1 cellular context compared by ENCODE assay signal in the genomic region with DNA sequence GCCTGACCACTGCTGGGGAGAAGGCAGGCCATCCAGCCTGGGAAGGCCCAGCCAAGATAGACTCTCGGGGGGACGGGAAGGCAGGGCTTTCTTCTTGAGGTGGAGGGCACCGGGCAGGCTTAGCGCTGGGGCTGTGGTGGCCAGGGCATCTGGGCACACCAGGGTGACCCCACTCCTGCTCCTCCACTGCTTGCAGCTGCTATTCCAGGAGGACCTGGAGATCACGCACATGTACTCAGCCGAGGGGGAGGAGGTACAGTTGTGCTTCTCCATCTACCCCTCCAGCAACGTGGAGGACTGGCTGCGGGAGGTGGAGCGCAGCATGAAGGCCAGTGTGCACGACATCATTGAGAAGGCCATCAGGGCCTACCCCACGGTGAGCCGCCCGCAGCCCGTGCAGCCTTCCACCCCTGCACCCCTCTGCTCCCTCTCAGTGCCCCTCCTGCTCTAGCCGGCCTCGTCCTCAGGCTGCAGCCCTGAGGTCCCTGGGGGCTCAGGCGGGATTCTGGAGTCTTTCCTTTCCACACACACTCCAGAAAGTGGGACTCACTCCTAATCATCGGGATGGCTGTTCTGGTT.
TF ChIP-seq lines count a peak whose summit lies in the region.

No MANE protein-coding gene starts in this region.

TF ChIP-seq in WTC11, 78 proteins besides CTCF, POLR2A, EP300 and RAD21 (continued from another document):
- no peak for TF ChIP-seq CBFB (CRISPR knock-in tag; IDR thresholded peaks at IDR 0.05; ENCODE audit: low read depth)
- TF ChIP-seq, protein P1, sequence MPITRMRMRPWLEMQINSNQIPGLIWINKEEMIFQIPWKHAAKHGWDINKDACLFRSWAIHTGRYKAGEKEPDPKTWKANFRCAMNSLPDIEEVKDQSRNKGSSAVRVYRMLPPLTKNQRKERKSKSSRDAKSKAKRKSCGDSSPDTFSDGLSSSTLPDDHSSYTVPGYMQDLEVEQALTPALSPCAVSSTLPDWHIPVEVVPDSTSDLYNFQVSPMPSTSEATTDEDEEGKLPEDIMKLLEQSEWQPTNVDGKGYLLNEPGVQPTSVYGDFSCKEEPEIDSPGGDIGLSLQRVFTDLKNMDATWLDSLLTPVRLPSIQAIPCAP (CRISPR knock-in tag; IDR thresholded peaks at IDR 0.05) = no peak
- TF ChIP-seq, protein P2, sequence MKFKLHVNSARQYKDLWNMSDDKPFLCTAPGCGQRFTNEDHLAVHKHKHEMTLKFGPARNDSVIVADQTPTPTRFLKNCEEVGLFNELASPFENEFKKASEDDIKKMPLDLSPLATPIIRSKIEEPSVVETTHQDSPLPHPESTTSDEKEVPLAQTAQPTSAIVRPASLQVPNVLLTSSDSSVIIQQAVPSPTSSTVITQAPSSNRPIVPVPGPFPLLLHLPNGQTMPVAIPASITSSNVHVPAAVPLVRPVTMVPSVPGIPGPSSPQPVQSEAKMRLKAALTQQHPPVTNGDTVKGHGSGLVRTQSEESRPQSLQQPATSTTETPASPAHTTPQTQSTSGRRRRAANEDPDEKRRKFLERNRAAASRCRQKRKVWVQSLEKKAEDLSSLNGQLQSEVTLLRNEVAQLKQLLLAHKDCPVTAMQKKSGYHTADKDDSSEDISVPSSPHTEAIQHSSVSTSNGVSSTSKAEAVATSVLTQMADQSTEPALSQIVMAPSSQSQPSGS (CRISPR knock-in tag; IDR thresholded peaks at IDR 0.05; ENCODE audit: borderline replicate concordance, low read depth) = no peak
- TF ChIP-seq ZNF416 (CRISPR knock-in tag; IDR thresholded peaks at IDR 0.05) = no peak
- no peak for TF ChIP-seq TEAD1 (CRISPR knock-in tag; IDR thresholded peaks at IDR 0.05)
- no peak for TF ChIP-seq GRHL2 (CRISPR knock-in tag; IDR thresholded peaks at IDR 0.05; ENCODE audit: insufficient replicate concordance, severe bottlenecking)
- TF ChIP-seq, protein P3, sequence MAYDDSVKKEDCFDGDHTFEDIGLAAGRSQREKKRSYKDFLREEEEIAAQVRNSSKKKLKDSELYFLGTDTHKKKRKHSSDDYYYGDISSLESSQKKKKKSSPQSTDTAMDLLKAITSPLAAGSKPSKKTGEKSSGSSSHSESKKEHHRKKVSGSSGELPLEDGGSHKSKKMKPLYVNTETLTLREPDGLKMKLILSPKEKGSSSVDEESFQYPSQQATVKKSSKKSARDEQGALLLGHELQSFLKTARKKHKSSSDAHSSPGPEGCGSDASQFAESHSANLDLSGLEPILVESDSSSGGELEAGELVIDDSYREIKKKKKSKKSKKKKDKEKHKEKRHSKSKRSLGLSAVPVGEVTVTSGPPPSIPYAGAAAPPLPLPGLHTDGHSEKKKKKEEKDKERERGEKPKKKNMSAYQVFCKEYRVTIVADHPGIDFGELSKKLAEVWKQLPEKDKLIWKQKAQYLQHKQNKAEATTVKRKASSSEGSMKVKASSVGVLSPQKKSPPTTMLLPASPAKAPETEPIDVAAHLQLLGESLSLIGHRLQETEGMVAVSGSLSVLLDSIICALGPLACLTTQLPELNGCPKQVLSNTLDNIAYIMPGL (CRISPR knock-in tag; IDR thresholded peaks at IDR 0.05) = no peak
- no peak for TF ChIP-seq ZNF671 (CRISPR knock-in tag; IDR thresholded peaks at IDR 0.05)
- TF ChIP-seq, protein P4, sequence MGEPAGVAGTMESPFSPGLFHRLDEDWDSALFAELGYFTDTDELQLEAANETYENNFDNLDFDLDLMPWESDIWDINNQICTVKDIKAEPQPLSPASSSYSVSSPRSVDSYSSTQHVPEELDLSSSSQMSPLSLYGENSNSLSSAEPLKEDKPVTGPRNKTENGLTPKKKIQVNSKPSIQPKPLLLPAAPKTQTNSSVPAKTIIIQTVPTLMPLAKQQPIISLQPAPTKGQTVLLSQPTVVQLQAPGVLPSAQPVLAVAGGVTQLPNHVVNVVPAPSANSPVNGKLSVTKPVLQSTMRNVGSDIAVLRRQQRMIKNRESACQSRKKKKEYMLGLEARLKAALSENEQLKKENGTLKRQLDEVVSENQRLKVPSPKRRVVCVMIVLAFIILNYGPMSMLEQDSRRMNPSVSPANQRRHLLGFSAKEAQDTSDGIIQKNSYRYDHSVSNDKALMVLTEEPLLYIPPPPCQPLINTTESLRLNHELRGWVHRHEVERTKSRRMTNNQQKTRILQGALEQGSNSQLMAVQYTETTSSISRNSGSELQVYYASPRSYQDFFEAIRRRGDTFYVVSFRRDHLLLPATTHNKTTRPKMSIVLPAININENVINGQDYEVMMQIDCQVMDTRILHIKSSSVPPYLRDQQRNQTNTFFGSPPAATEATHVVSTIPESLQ (CRISPR knock-in tag; IDR thresholded peaks at IDR 0.05) = no peak
- TF ChIP-seq MYBL2 (CRISPR knock-in tag; IDR thresholded peaks at IDR 0.05) = no peak
- TF ChIP-seq, protein P5, sequence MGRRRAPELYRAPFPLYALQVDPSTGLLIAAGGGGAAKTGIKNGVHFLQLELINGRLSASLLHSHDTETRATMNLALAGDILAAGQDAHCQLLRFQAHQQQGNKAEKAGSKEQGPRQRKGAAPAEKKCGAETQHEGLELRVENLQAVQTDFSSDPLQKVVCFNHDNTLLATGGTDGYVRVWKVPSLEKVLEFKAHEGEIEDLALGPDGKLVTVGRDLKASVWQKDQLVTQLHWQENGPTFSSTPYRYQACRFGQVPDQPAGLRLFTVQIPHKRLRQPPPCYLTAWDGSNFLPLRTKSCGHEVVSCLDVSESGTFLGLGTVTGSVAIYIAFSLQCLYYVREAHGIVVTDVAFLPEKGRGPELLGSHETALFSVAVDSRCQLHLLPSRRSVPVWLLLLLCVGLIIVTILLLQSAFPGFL (CRISPR knock-in tag; IDR thresholded peaks at IDR 0.05; ENCODE audit: borderline replicate concordance) = no peak
- TF ChIP-seq GTF2I (CRISPR knock-in tag; conservative IDR thresholded peaks at IDR 0.05) = no peak
- TF ChIP-seq HMGA2 (CRISPR knock-in tag; IDR thresholded peaks at IDR 0.05) = no peak
- no peak for TF ChIP-seq NR2C2 (CRISPR knock-in tag; IDR thresholded peaks at IDR 0.05)
- TF ChIP-seq, protein P6, sequence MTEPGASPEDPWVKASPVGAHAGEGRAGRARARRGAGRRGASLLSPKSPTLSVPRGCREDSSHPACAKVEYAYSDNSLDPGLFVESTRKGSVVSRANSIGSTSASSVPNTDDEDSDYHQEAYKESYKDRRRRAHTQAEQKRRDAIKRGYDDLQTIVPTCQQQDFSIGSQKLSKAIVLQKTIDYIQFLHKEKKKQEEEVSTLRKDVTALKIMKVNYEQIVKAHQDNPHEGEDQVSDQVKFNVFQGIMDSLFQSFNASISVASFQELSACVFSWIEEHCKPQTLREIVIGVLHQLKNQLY (CRISPR knock-in tag; IDR thresholded peaks at IDR 0.05) = no peak
TF ChIP-seq in WTC11: peak in this region for 0.
